ENCODE assay signal across 8 cellular contexts in genomic region chr5:34534237-34535108, GRCh38.
A peak's percentile ranks its signal among the peaks of the same experiment; 100 is the strongest.
DNase-seq lines count a peak whose midpoint lies in the region; ATAC-seq and TF ChIP-seq lines count a peak whose summit lies in the region.

No MANE protein-coding gene starts in this region.

- CTCF ChIA-PET in T-cell (lab: Charles Lee), result no interaction called here

- H3K4me1 Mint-ChIP-seq in activated T-cell treated with anti-CD3 and anti-CD28 coated beads, Interleukin-2, amount 50 U/mL, for 4 hours (ENCODE audit: low read depth), result peaks cover 8% of the 10 kb centered on the region
- no peaks in the 10 kb centered on the region for H3K4me1 Mint-ChIP-seq in T-cell

- no peak for TF ChIP-seq CTCF in astrocyte of the spinal cord (IDR thresholded peaks at IDR 0.05; ENCODE audit: low read depth, low read length)
- no peak for TF ChIP-seq CTCF in thoracic aorta (IDR thresholded peaks at IDR 0.05)

- H3K4me3 Mint-ChIP-seq in activated T-cell treated with anti-CD3 and anti-CD28 coated beads, Interleukin-2, amount 50 U/mL, for 4 hours, result no peak overlapping the region
- H3K4me3 Mint-ChIP-seq in T-cell, result no peak overlapping the region

- no peaks in the 10 kb centered on the region for H3K36me3 Mint-ChIP-seq in activated T-cell treated with anti-CD3 and anti-CD28 coated beads, Interleukin-2, amount 50 U/mL, for 4 hours (ENCODE audit: insufficient read depth)
- no peaks in the 10 kb centered on the region for H3K36me3 Mint-ChIP-seq in T-cell

- peaks cover 14% of the 10 kb centered on the region for H3K27me3 Mint-ChIP-seq in activated T-cell treated with anti-CD3 and anti-CD28 coated beads, Interleukin-2, amount 50 U/mL, for 4 hours (ENCODE audit: low read depth)
- peaks cover 4 to 11% of the 10 kb centered on the region in 2 donors for H3K27me3 Mint-ChIP-seq in T-cell

- no peaks in the 10 kb centered on the region for H3K9me3 Mint-ChIP-seq in activated T-cell treated with anti-CD3 and anti-CD28 coated beads, Interleukin-2, amount 50 U/mL, for 4 hours
- H3K9me3 Mint-ChIP-seq in T-cell, result no peaks in the 10 kb centered on the region

- ATAC-seq in activated T-cell treated with anti-CD3 and anti-CD28 coated beads, Interleukin-2, amount 50 U/mL, for 4 hours, result peak; percentile 40 to 53
- ATAC-seq in HG03064 (IDR thresholded peaks at IDR 0.05; ENCODE audit: low read depth, unreplicated experiment) (peak; percentile 76), thoracic aorta (ENCODE audit: insufficient number of reproducible peaks, low FRiP score, low read depth) (peak; percentile 72), T-cell (replicated peaks in 1 of 4) (no peak)

- no peak overlapping the region for H3K27ac Mint-ChIP-seq in T-cell

- DNase-seq in activated T-cell treated with anti-CD3 and anti-CD28 coated beads, Interleukin-2, amount 50 U/mL, for 4 hours, result no peak
- DNase-seq in activated T-cell treated with anti-CD3 and anti-CD28 coated beads for 4 hours (no peak), astrocyte of the spinal cord (ENCODE audit: low read depth, low spot score) (peak; percentile 92), thoracic aorta (ENCODE audit: low spot score) (no peak), mucosa of gallbladder (ENCODE audit: low spot score) (no peak), G401 (ENCODE audit: low spot score) (no peak), T-cell (no peak)

- peaks cover 30 to 83% of the 10 kb centered on the region in 2 donors for H3K4me1 ChIP-seq in thoracic aorta (ENCODE audit: control insufficient read depth in 1 of 2, low read depth in 2 of 2)

- in situ Hi-C loops in astrocyte of the spinal cord (cut with HindIII; ENCODE audit: low sequenced_read_pairs) (no loop called here), G401 (cut with HindIII; ENCODE audit: low sequenced_read_pairs) (no loop called here)

- no peaks in the 10 kb centered on the region for H3K27me3 ChIP-seq in thoracic aorta (replicated peaks; ENCODE audit: insufficient read depth)

- H3K36me3 ChIP-seq in thoracic aorta, result no peaks in the 10 kb centered on the region

- POLR2A ChIA-PET in T-cell (lab: Charles Lee), result no interaction called here

- H3K4me3 ChIP-seq in astrocyte of the spinal cord (ENCODE audit: low read depth, low read length) (no peak overlapping the region), thoracic aorta (no peak overlapping the region)

- H3K27ac ChIP-seq in thoracic aorta, result peak overlapping the region; percentile 73 to 80

- H3K9me3 ChIP-seq in thoracic aorta, result no peaks in the 10 kb centered on the region

Comparison
In these comparisons a context has a peak if more than half of its experiments do, and no peak if none do; other contexts are left out.
1. ATAC-seq: peak in activated T-cell treated with anti-CD3 and anti-CD28 coated beads, Interleukin-2, amount 50 U/mL, for 4 hours (2 of 2), HG03064 (single experiment) and thoracic aorta (single experiment); none in T-cell (0 of 4).